9 cellular contexts compared by ENCODE assay signal in the genomic region with DNA sequence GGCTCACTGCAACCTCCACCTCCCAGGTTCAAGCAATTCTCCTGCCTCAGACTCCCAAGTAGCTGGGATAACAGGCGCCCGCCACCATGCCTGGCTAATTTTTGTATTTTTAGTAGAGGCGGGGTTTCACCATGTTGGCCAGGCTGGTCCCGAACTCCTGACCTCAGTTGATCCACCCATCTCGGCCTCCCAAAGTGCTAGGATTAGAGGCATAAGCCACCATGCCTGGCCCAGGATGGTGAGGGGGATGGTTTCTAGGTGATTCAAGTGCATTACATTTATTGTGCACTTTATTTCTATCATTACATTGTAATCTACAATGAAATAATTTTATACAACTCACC. TPM values are rescaled to one million over a fixed set of nuclear protein-coding genes. Genes with fewer than 3 reads are reported as not detected.
"Had no signal": no experiment of that assay in that cellular context is flagged by ENCODE, and none has a peak within 500 bp of the region (broad histone marks: within the 10 kb centered on the region; RNA-seq: fewer than 3 reads in every experiment).

No MANE protein-coding gene starts in this region.

RNA-seq across cellular contexts. Expression of gene ASTL, which starts 3.3 kb away (rescaled TPM):
- total RNA-seq: chondrocyte, endothelial cell of umbilical vein, esophagus muscularis mucosa, gastroesophageal sphincter, heart left ventricle, left ventricle myocardium inferior, right lobe of liver, vagina had no signal
- polyA plus RNA-seq: endothelial cell of umbilical vein, small intestine had no signal

RNA-seq across cellular contexts. Expression of gene ADRA2B, which starts 25.2 kb away (rescaled TPM):
- total RNA-seq: endothelial cell of umbilical vein had no signal
- polyA plus RNA-seq: endothelial cell of umbilical vein had no signal
